Comparison of ENCODE assay signal across 12 cellular contexts in the genomic region with DNA sequence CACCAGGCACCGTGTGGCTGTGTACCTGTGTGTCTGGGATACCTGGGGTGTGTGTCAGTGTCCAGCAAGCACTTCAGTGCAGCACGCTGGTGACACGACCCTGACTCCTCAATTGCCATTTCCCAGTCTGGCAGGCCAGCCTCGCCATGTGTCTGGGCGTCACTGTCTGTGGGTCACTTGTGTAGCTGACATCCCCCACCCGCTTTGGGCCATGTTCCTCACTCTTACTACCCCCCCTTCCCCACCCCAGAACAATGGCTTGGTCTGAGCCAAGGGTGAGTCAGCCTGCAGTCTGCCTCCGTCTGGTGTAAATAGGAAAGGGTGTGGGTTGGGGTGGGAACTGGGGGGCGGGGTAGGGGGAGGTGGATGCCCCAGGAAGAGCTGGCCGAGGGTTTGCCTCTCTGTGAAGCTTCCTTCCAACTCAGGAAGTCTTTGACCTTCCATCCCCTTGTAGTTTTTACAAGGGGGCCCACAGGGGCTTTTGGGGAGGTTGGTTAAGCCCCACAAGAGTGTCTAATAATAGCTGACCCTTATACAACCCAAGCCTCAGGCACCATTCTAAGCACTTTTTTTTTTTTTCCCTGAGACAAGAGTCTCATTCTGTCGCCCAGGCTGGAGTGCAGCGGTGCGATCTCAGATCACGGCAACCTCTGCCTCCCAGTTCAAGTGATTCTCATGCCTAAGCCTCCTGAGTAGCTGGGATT. TPM values are rescaled to one million over a fixed set of nuclear protein-coding genes. Genes with fewer than 3 reads are reported as not detected.
DNase-seq lines count a peak whose midpoint lies in the region; ATAC-seq and TF ChIP-seq lines count a peak whose summit lies in the region.
"Had no signal": no experiment of that assay in that cellular context is flagged by ENCODE, and none has a peak within 500 bp of the region (broad histone marks: within the 10 kb centered on the region; RNA-seq: fewer than 3 reads in every experiment).

No MANE protein-coding gene starts in this region.

- TF ChIP-seq POLR2A in body of pancreas (IDR thresholded peaks at IDR 0.05) = no peak

- no peaks in the 10 kb centered on the region for H3K9me2 ChIP-seq in hepatocyte (replicated peaks; ENCODE audit: insufficient read depth)

- intact Hi-C loops in body of pancreas (cut with DNase I) = no loop called here
- intact Hi-C loops in right cardiac atrium (cut with DNase I) = no loop called here

- peak; percentile 81 for DNase-seq in HPDE6-E6E7 (ENCODE audit: extremely low spot score)
- peak in 3 of 4 donors; percentile 14 to 28 (median 23) for DNase-seq in body of pancreas
- peak; percentile 80 to 83 (median 82) for DNase-seq in right cardiac atrium
- peak; percentile 92 for DNase-seq in putamen (ENCODE audit: low spot score)
- no peak for DNase-seq in stimulated activated CD4-positive, alpha-beta T cell treated with anti-CD3 and anti-CD28 coated beads, Interleukin-12 subunit alpha, Interleukin-12 subunit beta, amount 100 ng/mL, for 4 hours
- DNase-seq in activated CD8-positive, alpha-beta memory T cell treated with anti-CD3 and anti-CD28 coated beads, Interleukin-2, amount 50 U/mL, for 48 hours = no peak
- DNase-seq in hepatocyte (ENCODE audit: low spot score) = no peak
- no peak for DNase-seq in AG20443 (ENCODE audit: low spot score)
- DNase-seq: NCI-H1436 treated with DMSO at 0.1 percent for 48 hours; stimulated activated CD4-positive, alpha-beta T cell treated with anti-CD3 and anti-CD28 coated beads, Interleukin-15, amount 100 ng/mL, for 24 hours had no signal

- H3K4me2 ChIP-seq in hepatocyte = no peak overlapping the region

- H3K27ac ChIP-seq in body of pancreas (no peak overlapping the region), right cardiac atrium (ENCODE audit: low read length) (peak overlapping the region; percentile 53), hepatocyte (no peak overlapping the region)
- H3K27ac ChIP-seq: SJCRH30 had no signal

- TF ChIP-seq CTCF in body of pancreas (IDR thresholded peaks at IDR 0.05) = no peak
- TF ChIP-seq CTCF in hepatocyte (IDR thresholded peaks at IDR 0.05; ENCODE audit: poor library complexity) = no peak

- no peak overlapping the region for H2AFZ ChIP-seq in hepatocyte

- H3K36me3 ChIP-seq in body of pancreas (replicated peaks in 1 of 2; ENCODE audit: insufficient read depth in 1 of 2, low read depth in 2 of 2) = no peaks in the 10 kb centered on the region
- no peaks in the 10 kb centered on the region for H3K36me3 ChIP-seq in hepatocyte (replicated peaks; ENCODE audit: insufficient read depth, low read depth)
- H3K36me3 ChIP-seq: SJCRH30 had no signal

- H3K4me1 ChIP-seq in body of pancreas (peaks cover 14% of the 10 kb centered on the region), right cardiac atrium (ENCODE audit: control insufficient read depth, insufficient read depth, low read length) (peaks cover 1% of the 10 kb centered on the region), hepatocyte (ENCODE audit: insufficient read depth) (peaks cover 6% of the 10 kb centered on the region)
- H3K4me1 ChIP-seq: SJCRH30 had no signal

- H3K79me2 ChIP-seq in hepatocyte = no peaks in the 10 kb centered on the region

- no peaks in the 10 kb centered on the region for H4K20me1 ChIP-seq in hepatocyte (ENCODE audit: insufficient read depth, poor library complexity, severe bottlenecking)

- H3K4me3 ChIP-seq in body of pancreas (no peak overlapping the region), right cardiac atrium (ENCODE audit: low read length) (no peak overlapping the region), hepatocyte (no peak overlapping the region)
- H3K4me3 ChIP-seq: SJCRH30 had no signal

- no peaks in the 10 kb centered on the region for H3K27me3 ChIP-seq in body of pancreas
- H3K27me3 ChIP-seq in right cardiac atrium (ENCODE audit: control insufficient read depth, insufficient read depth) = no peaks in the 10 kb centered on the region
- H3K27me3 ChIP-seq in hepatocyte = peaks cover 28% of the 10 kb centered on the region

- 39 to 41% methylated on average over 13 of the region's 13 CpGs for WGBS in body of pancreas, 2 donors
- whole genome bisulfite sequencing in right cardiac atrium = 40% methylated on average over 13 of the region's 13 CpGs
- WGBS in hepatocyte (ENCODE audit: low lambda C conversion rate, missing lambda C conversion rate) = 58% methylated on average over 13 of the region's 13 CpGs

- no peaks in the 10 kb centered on the region for H3K9me3 ChIP-seq in body of pancreas
- H3K9me3 ChIP-seq in right cardiac atrium (ENCODE audit: control insufficient read depth, low read length) = no peaks in the 10 kb centered on the region
- no peaks in the 10 kb centered on the region for H3K9me3 ChIP-seq in hepatocyte (ENCODE audit: low read depth)
- H3K9me3 ChIP-seq: SJCRH30 had no signal

- ATAC-seq in body of pancreas (peak; percentile 51), right cardiac atrium (peak; percentile 81 to 92)

RNA-seq across cellular contexts. Expression of a gene that starts 17.6 kb away (rescaled TPM):
- total RNA-seq in body of pancreas (1 to 10 TPM; 1.3 to 1.6 TPM), right cardiac atrium (1 to 10 TPM; 3.8 to 5.4 (median 3.9) TPM), hepatocyte (0.12 TPM in 1 of 2 replicates, not detected in the other)
- polyA plus RNA-seq in right cardiac atrium (3.3 TPM), hepatocyte (0.08 and 0.16 TPM in 2 replicates)

RNA-seq across cellular contexts. Expression of a gene that starts 39.2 kb away (rescaled TPM):
- total RNA-seq in body of pancreas = 10 to 100 TPM in 1 of 2 donors, 1 to 10 TPM in 1; 7.8 to 14.5 TPM
- 10 to 100 TPM in 1 of 4 donors, 1 to 10 TPM in 3; 7.1 to 12.7 (median 9.6) TPM for total RNA-seq in right cardiac atrium
- 7.9 TPM for polyA plus RNA-seq in right cardiac atrium
- total RNA-seq in hepatocyte = 3.6 and 4.5 TPM in 2 replicates
- polyA plus RNA-seq in hepatocyte = 7.3 and 9.8 TPM in 2 replicates

RNA-seq across cellular contexts. Expression of a gene that starts 41.5 kb away (rescaled TPM):
- total RNA-seq in body of pancreas (not detected), right cardiac atrium (not detected), hepatocyte (not detected in 2 replicates)
- polyA plus RNA-seq in right cardiac atrium (not detected), hepatocyte (not detected in 2 replicates)
- total RNA-seq: liver, SJCRH30 had no signal
- polyA plus RNA-seq: liver had no signal

RNA-seq across cellular contexts. Expression of a gene that starts 53.6 kb away (rescaled TPM):
- 10 to 100 TPM in 1 of 2 donors, 1 to 10 TPM in 1; 6.7 to 13.5 TPM for total RNA-seq in body of pancreas
- total RNA-seq in right cardiac atrium = 10 to 100 TPM in 3 of 4 donors, 1 to 10 TPM in 1; 9.1 to 15.4 (median 12.9) TPM
- polyA plus RNA-seq in right cardiac atrium = 9.3 TPM
- 2.4 and 3.5 TPM in 2 replicates for total RNA-seq in hepatocyte
- polyA plus RNA-seq in hepatocyte = 2.5 and 3.1 TPM in 2 replicates

Comparison
In these comparisons a context has a peak if more than half of its experiments do, and no peak if none do; other contexts are left out.
1. DNase-seq: peak in HPDE6-E6E7 (single experiment), body of pancreas (3 of 4), right cardiac atrium (3 of 3) and putamen (single experiment); none in stimulated activated CD4-positive, alpha-beta T cell treated with anti-CD3 and anti-CD28 coated beads, Interleukin-12 subunit alpha, Interleukin-12 subunit beta, amount 100 ng/mL, for 4 hours (single experiment), activated CD8-positive, alpha-beta memory T cell treated with anti-CD3 and anti-CD28 coated beads, Interleukin-2, amount 50 U/mL, for 48 hours (single experiment), hepatocyte (single experiment) and AG20443 (single experiment).